Comparison of ENCODE assay signal across 23 cellular contexts in the genomic region with DNA sequence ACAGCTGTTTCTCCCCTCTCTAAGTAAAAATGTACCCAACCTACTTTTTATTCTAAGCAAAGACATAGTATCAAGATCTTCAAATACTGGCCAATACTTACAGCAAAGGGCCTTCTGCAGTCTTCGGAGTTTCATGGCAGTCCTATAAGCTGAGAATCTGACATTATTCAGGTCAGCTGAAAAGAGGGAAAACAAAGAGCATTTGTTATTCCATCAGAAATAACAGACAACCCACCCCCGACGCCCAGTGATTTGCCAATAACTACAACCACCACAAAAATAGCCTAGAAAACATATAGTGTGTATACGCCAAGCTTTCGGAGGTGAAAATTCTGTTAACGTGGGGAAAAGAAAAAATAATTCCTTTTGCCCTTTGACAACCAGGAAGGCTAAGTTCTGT.
A peak's percentile ranks its signal among the peaks of the same experiment; 100 is the strongest.
DNase-seq lines count a peak whose midpoint lies in the region; ATAC-seq, FAIRE-seq and TF ChIP-seq lines count a peak whose summit lies in the region.
"Had no signal": no experiment of that assay in that cellular context is flagged by ENCODE, and none has a peak within 500 bp of the region (broad histone marks: within the 10 kb centered on the region; RNA-seq: fewer than 3 reads in every experiment).

No MANE protein-coding gene starts in this region.

- H3K4me2 ChIP-seq in mammary epithelial cell (ENCODE audit: insufficient read depth, low read depth, low read length) = no peak overlapping the region
- no peak overlapping the region for H3K4me2 ChIP-seq in keratinocyte (ENCODE audit: control insufficient read depth, extremely low read depth, insufficient read depth, low read depth, low read length)
- no peak overlapping the region for H3K4me2 ChIP-seq in GM23338
- H3K4me2 ChIP-seq: A549 had no signal

- peaks cover 33% of the 10 kb centered on the region for H3K4me1 Mint-ChIP-seq in chondrocyte (ENCODE audit: low read depth)
- no peaks in the 10 kb centered on the region for H3K4me1 Mint-ChIP-seq in GM23338

- no peaks in the 10 kb centered on the region for H3F3A ChIP-seq in GM23338 (replicated peaks; ENCODE audit: low read depth)

- in situ Hi-C loops in mammary epithelial cell (cut with MboI; ENCODE audit: low sequenced_read_pairs in 2 of 2) = loop anchor here in 1 of 2 donors (10.0 to 25.0 kb wide), 2 partner anchors 382 to 439 kb away; no protein-coding TSS in a partner anchor

- H3K9me1 ChIP-seq in keratinocyte (ENCODE audit: control insufficient read depth, extremely low read depth, insufficient read depth, low read length) = no peaks in the 10 kb centered on the region

- TF ChIP-seq CTCF in mammary epithelial cell (conservative IDR thresholded peaks at IDR 0.05 in 1 of 2, IDR thresholded peaks at IDR 0.05 in 1 of 2; ENCODE audit: extremely low read depth in 1 of 2, insufficient read depth in 1 of 2, low read depth in 1 of 2, low read length in 2 of 2) = no peak
- TF ChIP-seq CTCF in breast epithelium (IDR thresholded peaks at IDR 0.05) = no peak
- no peak for TF ChIP-seq CTCF in chondrocyte (IDR thresholded peaks at IDR 0.05)
- no peak for TF ChIP-seq CTCF in keratinocyte (optimal IDR thresholded peaks at IDR 0.05 in 1 of 3, IDR thresholded peaks at IDR 0.05 in 1 of 3, conservative IDR thresholded peaks at IDR 0.05 in 1 of 3; ENCODE audit: extremely low read depth in 1 of 3, insufficient read depth in 2 of 3, low read length in 3 of 3)
- TF ChIP-seq CTCF in suprapubic skin (IDR thresholded peaks at IDR 0.05) = no peak
- TF ChIP-seq CTCF in GM23338 (conservative IDR thresholded peaks at IDR 0.05; ENCODE audit: low read depth in 2 of 2) = no peak

- TF ChIP-seq EP300 in suprapubic skin (IDR thresholded peaks at IDR 0.05) = no peak

- H3K27ac Mint-ChIP-seq in chondrocyte (ENCODE audit: unreplicated experiment) (peak overlapping the region; percentile 55), GM23338 (no peak overlapping the region)
- H3K27ac Mint-ChIP-seq: CD4-positive, alpha-beta T cell had no signal

- H3K9ac ChIP-seq in mammary epithelial cell (ENCODE audit: insufficient read depth, low read length) (no peak overlapping the region), keratinocyte (ENCODE audit: control insufficient read depth, extremely low read depth, insufficient read depth, low read length) (no peak overlapping the region)

- H3K4me3 Mint-ChIP-seq in chondrocyte (ENCODE audit: unreplicated experiment) = no peak overlapping the region
- H3K4me3 Mint-ChIP-seq in GM23338 = no peak overlapping the region
- H3K4me3 Mint-ChIP-seq: CD4-positive, alpha-beta T cell had no signal

- no peak for ATAC-seq in GM18907 (IDR thresholded peaks at IDR 0.05; ENCODE audit: unreplicated experiment)
- ATAC-seq in GM23338 = no peak
- ATAC-seq: A549, HCT116, K562 had no signal

- peak overlapping the region; percentile 98 for H3K27ac ChIP-seq in mammary epithelial cell (ENCODE audit: insufficient read depth, low read depth, low read length)
- H3K27ac ChIP-seq in breast epithelium = no peak overlapping the region
- peak overlapping the region; percentile 74 for H3K27ac ChIP-seq in keratinocyte (ENCODE audit: control insufficient read depth, insufficient read depth, low read length)
- peak overlapping the region; percentile 56 for H3K27ac ChIP-seq in suprapubic skin
- H3K27ac ChIP-seq in GM23338 (ENCODE audit: low read depth) = no peak overlapping the region
- H3K27ac ChIP-seq: 22Rv1, A549, C4-2B, HL-60 had no signal

- H3K9me3 Mint-ChIP-seq in chondrocyte (ENCODE audit: low read depth) = peaks cover 6% of the 10 kb centered on the region
- no peaks in the 10 kb centered on the region for H3K9me3 Mint-ChIP-seq in GM23338
- H3K9me3 Mint-ChIP-seq: CD4-positive, alpha-beta T cell had no signal

- DNase-seq in mammary epithelial cell = no peak
- no peak for DNase-seq in breast epithelium (ENCODE audit: low spot score in 2 of 2)
- DNase-seq in chondrocyte (ENCODE audit: low spot score) = no peak
- no peak for DNase-seq in keratinocyte (ENCODE audit: low read depth, low spot score)
- no peak for DNase-seq in suprapubic skin (ENCODE audit: low spot score in 2 of 2)
- no peak for DNase-seq in GM23338 (ENCODE audit: low spot score)
- DNase-seq in activated CD4-positive, alpha-beta T cell treated with anti-CD3 and anti-CD28 coated beads, Interleukin-2, amount 50 U/mL, for 4 hours = no peak
- DNase-seq: AML-193; CD4-positive, alpha-beta T cell; DMS153; DMS79; GDM1; GOT3; H7 had no signal

- H3K27me3 ChIP-seq in mammary epithelial cell (ENCODE audit: insufficient read depth, low read length) (no peaks in the 10 kb centered on the region), breast epithelium (peaks cover 0 to 15% of the 10 kb centered on the region in 2 donors), keratinocyte (ENCODE audit: control insufficient read depth, extremely low read depth, insufficient read depth, low read length) (no peaks in the 10 kb centered on the region), suprapubic skin (no peaks in the 10 kb centered on the region), GM23338 (ENCODE audit: insufficient read depth) (no peaks in the 10 kb centered on the region)

- WGBS in mammary epithelial cell (ENCODE audit: low coverage, missing lambda C conversion rate) = 82% methylated on average over 6 of the region's 6 CpGs
- WGBS in suprapubic skin = 75% methylated on average over 6 of the region's 6 CpGs

- no TSS peak for BruUV-seq in mammary epithelial cell (replicated peaks; lab: Mats Ljungman, UMichigan)

- dilution Hi-C loops in mammary epithelial cell (cut with HindIII; ENCODE audit: low sequenced_read_pairs) = no loop called here
- dilution Hi-C loops in keratinocyte (cut with MboI; ENCODE audit: extremely low pct_ligation_motif_present, low sequenced_read_pairs) = no loop called here

- H3K9me3 ChIP-seq in mammary epithelial cell (replicated peaks; ENCODE audit: insufficient read depth, low read length) = no peaks in the 10 kb centered on the region
- H3K9me3 ChIP-seq in breast epithelium = no peaks in the 10 kb centered on the region
- no peaks in the 10 kb centered on the region for H3K9me3 ChIP-seq in keratinocyte (ENCODE audit: control insufficient read depth, low read depth, low read length)
- H3K9me3 ChIP-seq in suprapubic skin = no peaks in the 10 kb centered on the region
- H3K9me3 ChIP-seq: A549 had no signal

- H3K36me3 Mint-ChIP-seq in chondrocyte (ENCODE audit: low read depth) (peaks cover 7% of the 10 kb centered on the region), GM23338 (ENCODE audit: low read depth) (no peaks in the 10 kb centered on the region)

- H4K20me1 ChIP-seq in mammary epithelial cell (ENCODE audit: insufficient read depth, low read length) (no peaks in the 10 kb centered on the region), keratinocyte (ENCODE audit: control insufficient read depth, extremely low read depth, insufficient read depth, low read length) (no peaks in the 10 kb centered on the region), GM23338 (replicated peaks; ENCODE audit: insufficient read depth) (no peaks in the 10 kb centered on the region)

- H3K4me1 ChIP-seq in mammary epithelial cell (ENCODE audit: insufficient read depth, low read length) (peaks cover 41% of the 10 kb centered on the region), breast epithelium (no peaks in the 10 kb centered on the region), keratinocyte (ENCODE audit: control insufficient read depth, extremely low read depth, insufficient read depth, low read length) (peaks cover 23% of the 10 kb centered on the region), suprapubic skin (peaks cover 16% of the 10 kb centered on the region), GM23338 (ENCODE audit: insufficient read depth) (no peaks in the 10 kb centered on the region)
- H3K4me1 ChIP-seq: A549 had no signal

- no peak overlapping the region for H2AFZ ChIP-seq in mammary epithelial cell (ENCODE audit: low read depth, low read length)
- no peak overlapping the region for H2AFZ ChIP-seq in keratinocyte (ENCODE audit: control insufficient read depth, low read length)
- no peak overlapping the region for H2AFZ ChIP-seq in GM23338

- H3K27me3 Mint-ChIP-seq in chondrocyte (ENCODE audit: low read depth) (no peaks in the 10 kb centered on the region), GM23338 (ENCODE audit: insufficient read depth, low read depth, poor library complexity) (no peaks in the 10 kb centered on the region)
- H3K27me3 Mint-ChIP-seq: CD4-positive, alpha-beta T cell had no signal

- FAIRE-seq in keratinocyte (lab: Jason Lieb, UNC) = no peak
- FAIRE-seq: A549, GM12892, GM18507, K562 had no signal

- H3K79me2 ChIP-seq in mammary epithelial cell (ENCODE audit: insufficient read depth, low read length) (peaks cover 11% of the 10 kb centered on the region), keratinocyte (ENCODE audit: control insufficient read depth, insufficient read depth, low read length) (no peaks in the 10 kb centered on the region), GM23338 (replicated peaks; ENCODE audit: insufficient read depth) (no peaks in the 10 kb centered on the region)

- intact Hi-C loops in mammary epithelial cell (cut with micrococcal nuclease) = no loop called here
- intact Hi-C loops in breast epithelium (cut with DNase I; ENCODE audit: low total_unique reads) = no loop called here

- H3K36me3 ChIP-seq in mammary epithelial cell (ENCODE audit: insufficient read depth, low read length) = no peaks in the 10 kb centered on the region
- no peaks in the 10 kb centered on the region for H3K36me3 ChIP-seq in breast epithelium
- no peaks in the 10 kb centered on the region for H3K36me3 ChIP-seq in keratinocyte (ENCODE audit: control insufficient read depth in 2 of 2, extremely low read depth in 1 of 2, insufficient read depth in 2 of 2, low read length in 2 of 2)
- no peaks in the 10 kb centered on the region for H3K36me3 ChIP-seq in suprapubic skin
- no peaks in the 10 kb centered on the region for H3K36me3 ChIP-seq in GM23338 (ENCODE audit: insufficient read depth)

- H3K4me3 ChIP-seq in mammary epithelial cell (replicated peaks in 1 of 3; ENCODE audit: insufficient read depth in 1 of 3, low read depth in 2 of 3, low read length in 3 of 3) (no peak overlapping the region), breast epithelium (no peak overlapping the region), keratinocyte (ENCODE audit: control insufficient read depth in 2 of 3, extremely low read depth in 1 of 3, insufficient read depth in 2 of 3, low read depth in 1 of 3, low read length in 3 of 3) (no peak overlapping the region), suprapubic skin (no peak overlapping the region), GM23338 (no peak overlapping the region)
- H3K4me3 ChIP-seq: A549, K562 had no signal

- CTCF ChIA-PET in mammary epithelial cell (lab: Charles Lee; ENCODE audit: low non-redundant PET) = no interaction called here

- TF ChIP-seq POLR2A in breast epithelium (IDR thresholded peaks at IDR 0.05) = no peak
- no peak for TF ChIP-seq POLR2A in suprapubic skin (IDR thresholded peaks at IDR 0.05)

- H3K9me2 ChIP-seq in GM23338 (ENCODE audit: insufficient read depth) = no peaks in the 10 kb centered on the region

Comparison
In these comparisons a context has a peak if more than half of its experiments do, and no peak if none do; other contexts are left out.
1. H3K27ac ChIP-seq: peak in mammary epithelial cell (single experiment), keratinocyte (single experiment) and suprapubic skin (single experiment); none in breast epithelium (0 of 2) and GM23338 (single experiment).